10 cellular contexts compared by ENCODE assay signal in the genomic region with DNA sequence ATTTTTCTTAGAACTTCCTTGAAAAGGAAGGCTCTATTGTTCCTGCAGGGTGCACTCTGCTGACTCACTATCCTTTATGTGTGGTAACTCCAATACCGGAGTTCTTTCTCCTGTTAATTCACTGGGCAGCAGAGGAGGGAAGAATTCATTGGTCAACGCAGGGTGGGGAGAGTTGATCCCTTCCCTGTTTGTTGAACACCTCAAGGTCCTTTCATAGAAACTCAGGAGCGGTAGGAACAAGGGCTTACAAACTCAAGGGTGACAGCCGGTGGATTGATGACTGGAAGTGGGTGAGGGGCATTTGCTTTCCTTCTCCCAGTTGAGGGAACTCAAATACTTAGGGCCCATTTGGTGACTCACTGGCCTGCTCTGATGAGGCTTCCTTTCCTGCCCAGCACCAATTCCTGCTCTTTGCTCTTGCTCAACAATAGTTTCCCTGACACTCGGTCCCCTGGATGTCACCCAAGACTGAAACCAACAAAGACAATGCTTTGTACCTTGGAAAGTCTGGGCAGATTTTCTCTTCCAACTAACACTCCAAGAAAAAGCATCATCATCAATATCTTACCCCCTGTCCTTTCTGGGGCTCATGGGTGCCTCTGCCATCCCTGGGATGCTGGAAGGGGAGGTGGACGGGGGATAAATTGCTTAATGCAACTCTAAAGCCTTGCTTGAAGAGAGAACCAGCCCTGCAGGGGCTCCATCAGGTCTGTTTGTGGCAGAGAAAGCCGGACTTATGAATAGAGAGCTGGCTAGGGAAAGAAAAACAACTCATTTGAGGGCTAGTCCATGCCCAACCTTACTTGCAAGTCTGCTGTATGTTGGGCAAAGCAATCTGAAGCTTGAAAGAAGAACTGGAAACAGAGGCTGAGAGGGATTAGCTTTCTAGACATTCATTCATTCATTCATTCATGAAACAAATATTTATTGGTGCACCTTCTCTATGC. TPM values are rescaled to one million over a fixed set of nuclear protein-coding genes. Genes with fewer than 3 reads are reported as not detected.
DNase-seq lines count a peak whose midpoint lies in the region; ATAC-seq and TF ChIP-seq lines count a peak whose summit lies in the region.
"Had no signal": no experiment of that assay in that cellular context is flagged by ENCODE, and none has a peak within 500 bp of the region (broad histone marks: within the 10 kb centered on the region; RNA-seq: fewer than 3 reads in every experiment).

No MANE protein-coding gene starts in this region.

- peak overlapping the region; percentile 44 for H3K4ac ChIP-seq in IMR-90 (ENCODE audit: low read depth, low read length)

- peaks cover 20% of the 10 kb centered on the region for H3K27me3 ChIP-seq in IMR-90 (ENCODE audit: control insufficient read depth, insufficient read depth, low read length)
- no peaks in the 10 kb centered on the region for H3K27me3 ChIP-seq in lung (ENCODE audit: control insufficient read depth, insufficient read depth)
- H3K27me3 ChIP-seq in MM.1S (replicated peaks; ENCODE audit: insufficient read depth, low read length), result 0 out of 2 replicates have a peak, but pooled peaks cover 4% of the 10 kb centered on the region

- 0 out of 2 replicates have a peak overlapping the region, but pooled peaks have one; percentile 18 for H4K91ac ChIP-seq in IMR-90 (ENCODE audit: insufficient read depth, low read depth, low read length)

- no CpG with 5 or more reads among the region's 7 CpGs for whole genome bisulfite sequencing in IMR-90 (ENCODE audit: extremely low coverage in 2 of 2, insufficient read length in 1 of 2), 2 experiments
- 30 to 42% methylated on average over 7 of the region's 7 CpGs for WGBS in lung, 2 donors

- CTCF ChIA-PET in IMR-90 (lab: Yijun Ruan, JAX), result no interaction called here

- peak overlapping the region; percentile 63; the same call in 1 of the 2 replicates for H2BK20ac ChIP-seq in IMR-90 (ENCODE audit: low read depth, low read length)

- H3K36me3 ChIP-seq in IMR-90 (ENCODE audit: control insufficient read depth, insufficient read depth, low read length) (no peaks in the 10 kb centered on the region), lung (ENCODE audit: control insufficient read depth in 2 of 2, insufficient read depth in 2 of 2, low read length in 2 of 2) (no peaks in the 10 kb centered on the region), MM.1S (replicated peaks; ENCODE audit: insufficient read depth, low read length) (no peaks in the 10 kb centered on the region)

- no TSS peak for BruUV-seq in IMR-90 (replicated peaks; lab: Mats Ljungman, UMichigan)

- H3K79me1 ChIP-seq in IMR-90 (ENCODE audit: low read depth in 1 of 2, low read length in 2 of 2), result no peaks in the 10 kb centered on the region

- dilution Hi-C loops in IMR-90 (cut with HindIII; ENCODE audit: low sequenced_read_pairs, unreplicated experiment), result no loop called here

- H3K9me3 ChIP-seq in IMR-90 (ENCODE audit: control insufficient read depth, insufficient read depth, low read length) (no peaks in the 10 kb centered on the region), lung (ENCODE audit: control insufficient read depth in 2 of 2, insufficient read depth in 1 of 2, low read length in 1 of 2) (no peaks in the 10 kb centered on the region), MM.1S (replicated peaks; ENCODE audit: insufficient read depth, low read length) (no peaks in the 10 kb centered on the region)

- no peak overlapping the region for H3K18ac ChIP-seq in IMR-90 (ENCODE audit: low read depth, low read length)

- H2BK120ac ChIP-seq in IMR-90 (ENCODE audit: low read depth, low read length), result peak overlapping the region; percentile 54; the same call in 1 of the 2 replicates

- H3K9me2 ChIP-seq in MM.1S (replicated peaks; ENCODE audit: insufficient read depth, low read length), result no peaks in the 10 kb centered on the region

- H4K8ac ChIP-seq in IMR-90 (ENCODE audit: low read depth in 2 of 2, low read length in 2 of 2), result peak overlapping the region in 1 of 2 experiments; percentile 36; a peak in 2 of 4 replicates

- H3K9ac ChIP-seq in IMR-90 (ENCODE audit: low read depth, low read length), result no peak overlapping the region
- H3K9ac ChIP-seq in MM.1S (ENCODE audit: low read length), result no peak overlapping the region

- TF ChIP-seq CTCF in IMR-90 (conservative IDR thresholded peaks at IDR 0.05; ENCODE audit: low read depth, low read length) (no peak), lung (IDR thresholded peaks at IDR 0.05; ENCODE audit: control extremely low read depth, extremely low read depth) (no peak), MM.1S (IDR thresholded peaks at IDR 0.05; ENCODE audit: low read length) (no peak)

- DNase-seq in AML-193 (lab: John Stamatoyannopoulos, UW) (peak; percentile 19 to 28), IMR-90 (peak; percentile 56), caudate nucleus (lab: John Stamatoyannopoulos, UW) (peak in 26 of 61 donors; percentile 8 to 58 (median 29)), lung (ENCODE audit: low spot score) (peak; percentile 61), NCI-H446 treated with DMSO at 0.1 percent for 48 hours (lab: John Stamatoyannopoulos, UW) (no peak), left lobe of liver (ENCODE audit: low spot score) (no peak), MM.1S (no peak)
- DNase-seq: NCI-H526 treated with DMSO at 0.1 percent for 48 hours; stimulated activated CD4-positive, alpha-beta T cell treated with anti-CD3 and anti-CD28 coated beads, Interleukin-2, amount 100 ng/mL, for 24 hours had no signal

- intact Hi-C loops in IMR-90 (cut with micrococcal nuclease), result no loop called here

- in situ Hi-C loops in IMR-90 (cut with MboI; ENCODE audit: low sequenced_read_pairs), result no loop called here

- no peak overlapping the region for H3K4me3 ChIP-seq in IMR-90 (ENCODE audit: insufficient read depth, low read depth, low read length)
- H3K4me3 ChIP-seq in lung, result no peak overlapping the region
- H3K4me3 ChIP-seq in MM.1S (ENCODE audit: low read length), result no peak overlapping the region

- TF ChIP-seq POLR2A in IMR-90 (IDR thresholded peaks at IDR 0.05; ENCODE audit: low read depth, low read length), result no peak

- H3K9me1 ChIP-seq in IMR-90 (ENCODE audit: insufficient read depth, low read length), result peaks cover 5% of the 10 kb centered on the region; the same call in 1 of the 2 replicates

- no peak overlapping the region for H2AK9ac ChIP-seq in IMR-90 (replicated peaks; ENCODE audit: low read depth, low read length, poor library complexity)

- 0 out of 2 replicates have a peak overlapping the region, but pooled peaks have one; percentile 11 for H2AK5ac ChIP-seq in IMR-90 (ENCODE audit: low read depth, low read length)

- no peak overlapping the region for H3K56ac ChIP-seq in IMR-90 (ENCODE audit: extremely low read depth, insufficient read depth, low read length)

- H4K20me1 ChIP-seq in IMR-90 (ENCODE audit: insufficient read depth, low read length), result no peaks in the 10 kb centered on the region
- no peaks in the 10 kb centered on the region for H4K20me1 ChIP-seq in MM.1S (ENCODE audit: insufficient read depth, low read length)

- H3K4me1 ChIP-seq in IMR-90 (ENCODE audit: control insufficient read depth, insufficient read depth, low read length) (peaks cover 7% of the 10 kb centered on the region), lung (ENCODE audit: control insufficient read depth in 2 of 2, insufficient read depth in 2 of 2, low read length in 2 of 2) (peaks cover 0 to 14% of the 10 kb centered on the region in 2 donors), MM.1S (ENCODE audit: low read length) (no peaks in the 10 kb centered on the region)

- POLR2A ChIA-PET in IMR-90 (lab: Charles Lee; ENCODE audit: unreplicated experiment), result no interaction called here

- H2BK5ac ChIP-seq in IMR-90 (ENCODE audit: low read depth, low read length, poor library complexity, severe bottlenecking), result no peak overlapping the region

- peak; percentile 55 for ATAC-seq in IMR-90 (ENCODE audit: low read depth)
- ATAC-seq in lung (ENCODE audit: insufficient read depth, low FRiP score), result peak; percentile 69
- no peak for ATAC-seq in left lobe of liver
- ATAC-seq in GM18867 (IDR thresholded peaks at IDR 0.05; ENCODE audit: unreplicated experiment), result no peak

- H3K4me2 ChIP-seq in IMR-90 (ENCODE audit: low read depth, low read length) (no peak overlapping the region; the same call in 1 of the 2 replicates), MM.1S (ENCODE audit: low read depth, low read length) (no peak overlapping the region)

- no peak overlapping the region for H4K5ac ChIP-seq in IMR-90 (ENCODE audit: low read depth, low read length)

- 0 out of 2 replicates have a peak overlapping the region, but pooled peaks have one; percentile 3 for H3K14ac ChIP-seq in IMR-90 (replicated peaks; ENCODE audit: low read depth, low read length)

- H3K23ac ChIP-seq in IMR-90 (ENCODE audit: low read depth, low read length), result no peak overlapping the region

- H2AFZ ChIP-seq in IMR-90 (replicated peaks; ENCODE audit: low read length, poor library complexity) (peak overlapping the region; percentile 64), MM.1S (ENCODE audit: low read length) (no peak overlapping the region)

- no peak overlapping the region; the same call in 2 of the 3 replicates for H2BK15ac ChIP-seq in IMR-90 (ENCODE audit: low read depth, low read length)

- no peak overlapping the region for H3K27ac ChIP-seq in IMR-90 (ENCODE audit: insufficient read depth, low read length)
- H3K27ac ChIP-seq in caudate nucleus (ENCODE audit: low read depth, low read length), result peak overlapping the region; percentile 84
- peak overlapping the region in 1 of 2 donors; percentile 27 for H3K27ac ChIP-seq in lung (ENCODE audit: low read depth in 1 of 2, low read length in 1 of 2)
- no peak overlapping the region for H3K27ac ChIP-seq in MM.1S (ENCODE audit: low read length)

- no peak for TF ChIP-seq RAD21 in IMR-90 (IDR thresholded peaks at IDR 0.05; ENCODE audit: low read length)

- no peaks in the 10 kb centered on the region for H3F3A ChIP-seq in MM.1S (ENCODE audit: insufficient read depth, low read length)

- H3K79me2 ChIP-seq in MM.1S (ENCODE audit: low read length), result no peaks in the 10 kb centered on the region

TF ChIP-seq in IMR-90, 13 proteins besides CTCF, POLR2A, EP300 and RAD21 (continues in another document):
- TF ChIP-seq MAFK (IDR thresholded peaks at IDR 0.05; ENCODE audit: low read depth, low read length) (no peak), FOS (IDR thresholded peaks at IDR 0.05; ENCODE audit: low read depth, low read length) (peak; percentile 22; the same call in 1 of the 2 replicates), CEBPB (IDR thresholded peaks at IDR 0.05; ENCODE audit: low read depth, low read length) (peak; percentile 81), MAZ (IDR thresholded peaks at IDR 0.05; ENCODE audit: borderline replicate concordance, low read depth, low read length) (no peak)

RNA-seq across cellular contexts. Expression of a gene that starts 9.3 kb away (rescaled TPM):
- total RNA-seq in IMR-90 (2012; rRNA removed), result under 0.01 TPM in 1 of 2 replicates, not detected in the other
- not detected in 2 replicates for polyA plus RNA-seq in IMR-90 (2012; rRNA removed)
- not detected in 2 replicates for polyA plus RNA-seq in IMR-90 (2012; cell fraction: cytosol; rRNA removed)
- 0.01 and 0.03 TPM in 2 replicates for polyA plus RNA-seq in IMR-90 (2012; cell fraction: nucleus; rRNA removed; ENCODE audit: low replicate concordance)
- 10 to 100 TPM in 1 of 2 donors, under 1 TPM in 1; 0.14 to 30.3 TPM for total RNA-seq in lung
- polyA plus RNA-seq in lung, result 10 to 100 TPM; 14.2 to 17.3 TPM
- 0.05 TPM for total RNA-seq in left lobe of liver

Comparison
In these comparisons a context has a peak if more than half of its experiments do, and no peak if none do; other contexts are left out.
1. DNase-seq: peak in AML-193 (2 of 2), IMR-90 (single experiment) and lung (single experiment); none in NCI-H446 treated with DMSO at 0.1 percent for 48 hours (single experiment), left lobe of liver (single experiment) and MM.1S (single experiment).
2. ATAC-seq: peak in IMR-90 (single experiment) and lung (single experiment); none in left lobe of liver (single experiment) and GM18867 (single experiment).